ENCODE assay signal across 8 cellular contexts in genomic region chr12:12736759-12737676, GRCh38. TPM values are rescaled to one million over a fixed set of nuclear protein-coding genes. Genes with fewer than 3 reads are reported as not detected.
DNase-seq lines count a peak whose midpoint lies in the region; ATAC-seq and TF ChIP-seq lines count a peak whose summit lies in the region.

No MANE protein-coding gene starts in this region.

- TF ChIP-seq CTCF in fibroblast of pulmonary artery (IDR thresholded peaks at IDR 0.05; ENCODE audit: low read length, missing control alignments) (peak; percentile 61), omental fat pad (IDR thresholded peaks at IDR 0.05) (no peak)

- peak; percentile 78 for ATAC-seq in HG02678 (IDR thresholded peaks at IDR 0.05; ENCODE audit: unreplicated experiment)
- ATAC-seq in omental fat pad (ENCODE audit: low FRiP score), result peak; percentile 73

- no peak overlapping the region for H3K4me3 ChIP-seq in fibroblast of pulmonary artery (replicated peaks; ENCODE audit: low read depth, low read length)

- DNase-seq in stimulated activated naive CD4-positive, alpha-beta T cell (lab: John Stamatoyannopoulos, UW), result peak in 5 of 6 experiments; percentile 3 to 75 (median 37)
- no peak for DNase-seq in stimulated activated naive CD4-positive, alpha-beta T cell treated with Interleukin-2 at 50 U/mL for 16 hours (lab: John Stamatoyannopoulos, UW)
- DNase-seq in NCI-H1694 treated with DMSO at 0.1 percent for 48 hours (lab: John Stamatoyannopoulos, UW), result peak; percentile 79
- DNase-seq in activated T-cell treated with anti-CD3 and anti-CD28 coated beads, Interleukin-2, amount 50 U/mL, for 48 hours, result peak; percentile 53 to 61
- peak; percentile 67 for DNase-seq in fibroblast of pulmonary artery (ENCODE audit: low read depth)
- DNase-seq in omental fat pad (ENCODE audit: low spot score), result no peak
- no peak for DNase-seq in NCI-H1048 (lab: John Stamatoyannopoulos, UW)

RNA-seq across cellular contexts. Expression of gene CDKN1B, which starts 19.9 kb away (rescaled TPM):
- 10 to 100 TPM; 18.4 to 86.2 (median 26.5) TPM for total RNA-seq in omental fat pad

RNA-seq across cellular contexts. Expression of gene GPR19, which starts 41.0 kb away (rescaled TPM):
- total RNA-seq in omental fat pad, result 1 to 10 TPM in 2 of 4 donors, under 1 TPM in 1, not detected in 1; 0.38 to 1.3 (median 1.2) TPM

RNA-seq across cellular contexts. Expression of gene APOLD1, which starts 48.4 kb away (rescaled TPM):
- total RNA-seq in omental fat pad, result 100 to 1,000 TPM in 3 of 4 donors, 10 to 100 TPM in 1; 96.4 to 336 (median 119) TPM

Comparison
In these comparisons a context has a peak if more than half of its experiments do, and no peak if none do; other contexts are left out.
1. DNase-seq: peak in stimulated activated naive CD4-positive, alpha-beta T cell (5 of 6), NCI-H1694 treated with DMSO at 0.1 percent for 48 hours (single experiment), activated T-cell treated with anti-CD3 and anti-CD28 coated beads, Interleukin-2, amount 50 U/mL, for 48 hours (2 of 2) and fibroblast of pulmonary artery (single experiment); none in stimulated activated naive CD4-positive, alpha-beta T cell treated with Interleukin-2 at 50 U/mL for 16 hours (single experiment), omental fat pad (single experiment) and NCI-H1048 (single experiment).